ENCODE assay signal across 14 cellular contexts in genomic region chr5:34609951-34610431, GRCh38. TPM values are rescaled to one million over a fixed set of nuclear protein-coding genes. Genes with fewer than 3 reads are reported as not detected.
DNase-seq lines count a peak whose midpoint lies in the region; FAIRE-seq and TF ChIP-seq lines count a peak whose summit lies in the region.
"Had no signal": no experiment of that assay in that cellular context is flagged by ENCODE, and none has a peak within 500 bp of the region (broad histone marks: within the 10 kb centered on the region; RNA-seq: fewer than 3 reads in every experiment).

No MANE protein-coding gene starts in this region.

- no peak for TF ChIP-seq RAD21 in H1 (IDR thresholded peaks at IDR 0.05 in 1 of 2, conservative IDR thresholded peaks at IDR 0.05 in 1 of 2; ENCODE audit: low read depth in 2 of 2, low read length in 2 of 2)

- H3K79me2 ChIP-seq in H1 (ENCODE audit: control insufficient read depth in 1 of 2, insufficient read depth in 2 of 2, low read length in 2 of 2) = no peaks in the 10 kb centered on the region
- H3K79me2 ChIP-seq: parathyroid adenoma had no signal

- H3K9me3 ChIP-seq in H1 (ENCODE audit: insufficient read depth in 2 of 2, low read depth in 1 of 2, low read length in 1 of 2) (no peaks in the 10 kb centered on the region), neuron (ENCODE audit: low read length) (no peaks in the 10 kb centered on the region)
- H3K9me3 ChIP-seq: BLaER1 had no signal

- H3K27me3 Mint-ChIP-seq in T-helper 2 cell treated with Interferon-gamma antibody and Interleukin-4, amounts not matched to agents 5 μg/mL and 100 μg/mL, for 36 hours (ENCODE audit: low read depth) = peaks cover 6% of the 10 kb centered on the region
- peaks cover 10% of the 10 kb centered on the region for H3K27me3 Mint-ChIP-seq in activated naive CD4-positive, alpha-beta T cell treated with anti-CD3 and anti-CD28 coated beads for 36 hours (ENCODE audit: low read depth)
- H3K27me3 Mint-ChIP-seq: stimulated activated memory B cell treated with anti-CD40 and anti-IgM and Interleukin-4, amounts not matched to agents 10 μg/mL and 1 μg/mL and 100 μg/mL, for 72 hours had no signal

- 0 out of 2 replicates have a peak, but pooled peaks cover 4% of the 10 kb centered on the region for H3K23me2 ChIP-seq in H1 (ENCODE audit: low read depth, low read length)

- no peak overlapping the region for H2AK5ac ChIP-seq in H1 (ENCODE audit: low read depth, low read length)

- H3K4me3 ChIP-seq in H1 (ENCODE audit: extremely low read depth in 1 of 4, insufficient read depth in 2 of 4, low read depth in 3 of 4, low read length in 4 of 4) (no peak overlapping the region), neuron (ENCODE audit: low read length) (no peak overlapping the region)
- H3K4me3 ChIP-seq: BLaER1 had no signal

- H2AFZ ChIP-seq in H1 (ENCODE audit: low read length) (no peak overlapping the region), neuron (ENCODE audit: low read depth, low read length) (peak overlapping the region; percentile 49)
- H2AFZ ChIP-seq: parathyroid adenoma had no signal

- H3K9ac ChIP-seq in H1 (replicated peaks in 1 of 4; ENCODE audit: extremely low read depth in 1 of 4, low read depth in 3 of 4, low read length in 3 of 4) = no peak overlapping the region
- H3K9ac ChIP-seq: BLaER1, parathyroid adenoma had no signal

- no peaks in the 10 kb centered on the region for H3K36me3 ChIP-seq in H1 (ENCODE audit: control insufficient read depth in 2 of 4, insufficient read depth in 4 of 4, low read length in 3 of 4)
- no peaks in the 10 kb centered on the region for H3K36me3 ChIP-seq in neuron (ENCODE audit: insufficient read depth, low read length)
- H3K36me3 ChIP-seq: BLaER1 had no signal

- DNase-seq in ELR (ENCODE audit: low read depth) (peak; percentile 70), RCC 7860 (ENCODE audit: low spot score) (peak; percentile 38), H1 (ENCODE audit: low read depth in 1 of 2, low spot score in 2 of 2) (no peak), substantia nigra (lab: John Stamatoyannopoulos, UW) (no peak), DMS79 (lab: John Stamatoyannopoulos, UW) (no peak)
- no peak for DNase-seq in T-helper 2 cell treated with Interferon-gamma antibody and Interleukin-4, amounts not matched to agents 5 μg/mL and 100 μg/mL, for 36 hours (ENCODE audit: low spot score)
- DNase-seq in activated naive CD4-positive, alpha-beta T cell treated with anti-CD3 and anti-CD28 coated beads for 36 hours = no peak
- DNase-seq: effector CD8-positive, alpha-beta T cell had no signal

- H2BK15ac ChIP-seq in H1 (ENCODE audit: low read length) = no peak overlapping the region

- peak overlapping the region; percentile 58; the same call in 1 of the 2 replicates for H2BK5ac ChIP-seq in H1 (ENCODE audit: low read depth, low read length)

- peak overlapping the region; percentile 93; the same call in 1 of the 2 replicates for H2BK12ac ChIP-seq in H1 (ENCODE audit: low read depth, low read length)

- CTCF ChIA-PET in H1 (lab: Charles Lee; ENCODE audit: partially characterized antibody) = no interaction called here
- CTCF ChIA-PET in activated naive CD4-positive, alpha-beta T cell treated with anti-CD3 and anti-CD28 coated beads for 36 hours (lab: Charles Lee) = interaction anchor here (0.6 kb wide), 1 partner anchor 130 kb away, joined by 3 read pairs; no protein-coding TSS in a partner anchor

- no peak overlapping the region for H4K5ac ChIP-seq in H1 (ENCODE audit: insufficient read length, low read depth, low read length)

- no peak overlapping the region for H3K27ac ChIP-seq in H1 (ENCODE audit: low read depth, low read length)
- no peak overlapping the region for H3K27ac ChIP-seq in substantia nigra (ENCODE audit: low read depth, low read length, poor library complexity, severe bottlenecking)
- H3K27ac ChIP-seq: BLaER1, HL-60, parathyroid adenoma had no signal

- POLR2A ChIA-PET in H1 (lab: Charles Lee; ENCODE audit: partially characterized antibody) = interaction anchor here (1.3 kb wide), 1 partner anchor 46 kb away, joined by 5 read pairs; the partner anchor contains the start of gene RAI14

- no peak overlapping the region for H2BK20ac ChIP-seq in H1 (ENCODE audit: low read length)

- H3K4me1 ChIP-seq in H1 (replicated peaks in 1 of 4; ENCODE audit: control insufficient read depth in 3 of 4, insufficient read depth in 4 of 4, low read length in 3 of 4) (peaks cover 2 to 7% (median 3%) of the 10 kb centered on the region in 4 experiments; a peak in 4 of 7 replicates), neuron (ENCODE audit: insufficient read depth, low read length) (peaks cover 23% of the 10 kb centered on the region)
- H3K4me1 ChIP-seq: BLaER1, parathyroid adenoma had no signal

- no peak overlapping the region for H4K8ac ChIP-seq in H1 (ENCODE audit: extremely low read depth, insufficient read depth, low read length)

- H4K91ac ChIP-seq in H1 (replicated peaks; ENCODE audit: insufficient read length, low read length) = no peak overlapping the region

- peak; percentile 63 for FAIRE-seq in RCC 7860 (lab: Jason Lieb, UNC)
- FAIRE-seq in H1 (lab: Jason Lieb, UNC) = no peak

- H2BK120ac ChIP-seq in H1 (replicated peaks; ENCODE audit: low read depth, low read length) = no peak overlapping the region

- no peaks in the 10 kb centered on the region for H3K36me3 Mint-ChIP-seq in T-helper 2 cell treated with Interferon-gamma antibody and Interleukin-4, amounts not matched to agents 5 μg/mL and 100 μg/mL, for 36 hours (ENCODE audit: low read depth)
- no peaks in the 10 kb centered on the region for H3K36me3 Mint-ChIP-seq in activated naive CD4-positive, alpha-beta T cell treated with anti-CD3 and anti-CD28 coated beads for 36 hours (ENCODE audit: low read depth)
- H3K36me3 Mint-ChIP-seq: activated naive CD4-positive, alpha-beta T cell treated with anti-CD3 and anti-CD28 coated beads, Interleukin-2, amount 50 U/mL, for 72 hours; stimulated activated memory B cell treated with anti-CD40 and anti-IgM and Interleukin-4, amounts not matched to agents 10 μg/mL and 1 μg/mL and 100 μg/mL, for 72 hours had no signal

- H4K20me1 ChIP-seq in H1 (replicated peaks in 1 of 2; ENCODE audit: control insufficient read depth in 1 of 2, insufficient read depth in 2 of 2, low read length in 2 of 2) = no peaks in the 10 kb centered on the region
- H4K20me1 ChIP-seq: BLaER1 had no signal

- TF ChIP-seq POLR2A in H1 (IDR thresholded peaks at IDR 0.05; ENCODE audit: control extremely low read depth in 1 of 2, low read depth in 2 of 2, low read length in 2 of 2) = no peak

- H3K14ac ChIP-seq in H1 (ENCODE audit: insufficient read length) = no peak overlapping the region

- no peak overlapping the region for H3K4ac ChIP-seq in H1 (replicated peaks; ENCODE audit: insufficient read length, low read depth, low read length)

- H3K9me3 Mint-ChIP-seq in T-helper 2 cell treated with Interferon-gamma antibody and Interleukin-4, amounts not matched to agents 5 μg/mL and 100 μg/mL, for 36 hours = no peaks in the 10 kb centered on the region
- no peaks in the 10 kb centered on the region for H3K9me3 Mint-ChIP-seq in activated naive CD4-positive, alpha-beta T cell treated with anti-CD3 and anti-CD28 coated beads for 36 hours
- H3K9me3 Mint-ChIP-seq: activated naive CD4-positive, alpha-beta T cell treated with anti-CD3 and anti-CD28 coated beads, Interleukin-2, amount 50 U/mL, for 72 hours; stimulated activated memory B cell treated with anti-CD40 and anti-IgM and Interleukin-4, amounts not matched to agents 10 μg/mL and 1 μg/mL and 100 μg/mL, for 72 hours had no signal

- peak overlapping the region in 1 of 2 experiments; percentile 19; a peak in 1 of 4 replicates for H3K4me2 ChIP-seq in H1 (ENCODE audit: insufficient read depth in 1 of 2, low read depth in 2 of 2, low read length in 2 of 2)
- H3K4me2 ChIP-seq: BLaER1 had no signal

- no peak for TF ChIP-seq CTCF in H1 (IDR thresholded peaks at IDR 0.05; ENCODE audit: control extremely low read depth in 1 of 3, insufficient read depth in 1 of 3, low read depth in 1 of 3, low read length in 3 of 3)

- intact Hi-C loops in activated naive CD4-positive, alpha-beta T cell treated with anti-CD3 and anti-CD28 coated beads for 36 hours (cut with micrococcal nuclease) = no loop called here

- H3K4me3 Mint-ChIP-seq in T-helper 2 cell treated with Interferon-gamma antibody and Interleukin-4, amounts not matched to agents 5 μg/mL and 100 μg/mL, for 36 hours = no peak overlapping the region
- H3K4me3 Mint-ChIP-seq in activated naive CD4-positive, alpha-beta T cell treated with anti-CD3 and anti-CD28 coated beads for 36 hours = no peak overlapping the region
- H3K4me3 Mint-ChIP-seq: stimulated activated memory B cell treated with anti-CD40 and anti-IgM and Interleukin-4, amounts not matched to agents 10 μg/mL and 1 μg/mL and 100 μg/mL, for 72 hours had no signal

- no peak overlapping the region for H3K18ac ChIP-seq in H1 (ENCODE audit: extremely low read depth, low read length)

- H3K27ac Mint-ChIP-seq in T-helper 2 cell treated with Interferon-gamma antibody and Interleukin-4, amounts not matched to agents 5 μg/mL and 100 μg/mL, for 36 hours = no peak overlapping the region
- H3K27ac Mint-ChIP-seq in activated naive CD4-positive, alpha-beta T cell treated with anti-CD3 and anti-CD28 coated beads for 36 hours = no peak overlapping the region
- H3K27ac Mint-ChIP-seq: activated naive CD4-positive, alpha-beta T cell treated with anti-CD3 and anti-CD28 coated beads, Interleukin-2, amount 50 U/mL, for 72 hours; stimulated activated memory B cell treated with anti-CD40 and anti-IgM and Interleukin-4, amounts not matched to agents 10 μg/mL and 1 μg/mL and 100 μg/mL, for 72 hours had no signal

- H3K4me1 Mint-ChIP-seq in T-helper 2 cell treated with Interferon-gamma antibody and Interleukin-4, amounts not matched to agents 5 μg/mL and 100 μg/mL, for 36 hours (ENCODE audit: low read depth) = no peaks in the 10 kb centered on the region
- H3K4me1 Mint-ChIP-seq in activated naive CD4-positive, alpha-beta T cell treated with anti-CD3 and anti-CD28 coated beads for 36 hours (ENCODE audit: low read depth) = no peaks in the 10 kb centered on the region
- H3K4me1 Mint-ChIP-seq: stimulated activated memory B cell treated with anti-CD40 and anti-IgM and Interleukin-4, amounts not matched to agents 10 μg/mL and 1 μg/mL and 100 μg/mL, for 72 hours had no signal

- H3K79me1 ChIP-seq in H1 (ENCODE audit: low read depth, low read length) = no peaks in the 10 kb centered on the region

- H3K23ac ChIP-seq in H1 (ENCODE audit: insufficient read length) = no peak overlapping the region

- WGBS in H1 (ENCODE audit: extremely low coverage in 1 of 2, insufficient coverage in 1 of 2, insufficient read length in 1 of 2, insufficient replicate concordance in 2 of 2, low coverage in 1 of 2, low lambda C conversion rate in 2 of 2, missing lambda C conversion rate in 1 of 2), 2 experiments = 60% methylated on average over 6 of the region's 6 CpGs; no CpG with 5 or more reads in 1 of the 2 experiments

- H3K56ac ChIP-seq in H1 (replicated peaks; ENCODE audit: insufficient read length, low read depth, low read length) = no peak overlapping the region

- no peaks in the 10 kb centered on the region for H3K27me3 ChIP-seq in H1 (replicated peaks in 1 of 4; ENCODE audit: control insufficient read depth in 3 of 4, extremely low read depth in 1 of 4, insufficient read depth in 3 of 4, low read length in 3 of 4)
- H3K27me3 ChIP-seq in neuron (ENCODE audit: insufficient read depth, low read length) = no peaks in the 10 kb centered on the region
- H3K27me3 ChIP-seq: BLaER1 had no signal

- TF ChIP-seq EP300 in H1 (IDR thresholded peaks at IDR 0.05; ENCODE audit: borderline replicate concordance in 1 of 2, low read depth in 2 of 2, low read length in 2 of 2) = no peak

RNA-seq across cellular contexts. Expression of gene RAI14, which starts 46.1 kb away (rescaled TPM):
- 210 and 216 TPM in 2 replicates for total RNA-seq in H1 (2021; fragmentation: NEBNext Ultra II Directional; extraction: Animal tissue kit (Norgen Biotek cat#: 25700))
- polyA plus RNA-seq in H1 (2011; rRNA removed) = 48.4 and 54.7 TPM in 2 replicates
- polyA plus RNA-seq in H1 (2011; cell fraction: cytosol; rRNA removed) = 85.7 TPM
- polyA plus RNA-seq in H1 (2011; cell fraction: nucleus; rRNA removed) = 309 TPM
- polyA plus RNA-seq in H1 (2012, experiment 1 of 2) = 92.2 to 129 TPM (median 115 TPM) in 4 replicates
- polyA plus RNA-seq in H1 (2012, experiment 2 of 2) = 5.2 TPM
- polyA plus RNA-seq in H1 (2013, experiment 1 of 2) = 122 TPM
- polyA plus RNA-seq in H1 (2013, experiment 2 of 2) = 118 TPM
- polyA minus RNA-seq in H1 (2011; rRNA and poly(A)+ RNA removed) = 477 and 553 TPM in 2 replicates
- 88.9 TPM for polyA minus RNA-seq in H1 (2011; cell fraction: cytosol; rRNA and poly(A)+ RNA removed)
- polyA minus RNA-seq in H1 (2011; cell fraction: nucleus; rRNA and poly(A)+ RNA removed) = 219 TPM
- total RNA-seq in activated naive CD4-positive, alpha-beta T cell treated with anti-CD3 and anti-CD28 coated beads for 36 hours = 1 to 10 TPM; 5.8 to 6.7 TPM

Comparison
In these comparisons a context has a peak if more than half of its experiments do, and no peak if none do; other contexts are left out.
1. DNase-seq: peak in ELR (single experiment) and RCC 7860 (single experiment); none in H1 (0 of 2), T-helper 2 cell treated with Interferon-gamma antibody and Interleukin-4, amounts not matched to agents 5 μg/mL and 100 μg/mL, for 36 hours (single experiment), activated naive CD4-positive, alpha-beta T cell treated with anti-CD3 and anti-CD28 coated beads for 36 hours (single experiment), substantia nigra (0 of 49) and DMS79 (single experiment).
2. RNA of gene RAI14, which starts 46.1 kb away (total RNA-seq): 210 to 216 TPM in H1; 5.8 to 6.7 TPM in activated naive CD4-positive, alpha-beta T cell treated with anti-CD3 and anti-CD28 coated beads for 36 hours; every median in the first group is over 10 times any median in the second.